Comparison of ENCODE assay signal across 1 cellular context in the genomic region with DNA sequence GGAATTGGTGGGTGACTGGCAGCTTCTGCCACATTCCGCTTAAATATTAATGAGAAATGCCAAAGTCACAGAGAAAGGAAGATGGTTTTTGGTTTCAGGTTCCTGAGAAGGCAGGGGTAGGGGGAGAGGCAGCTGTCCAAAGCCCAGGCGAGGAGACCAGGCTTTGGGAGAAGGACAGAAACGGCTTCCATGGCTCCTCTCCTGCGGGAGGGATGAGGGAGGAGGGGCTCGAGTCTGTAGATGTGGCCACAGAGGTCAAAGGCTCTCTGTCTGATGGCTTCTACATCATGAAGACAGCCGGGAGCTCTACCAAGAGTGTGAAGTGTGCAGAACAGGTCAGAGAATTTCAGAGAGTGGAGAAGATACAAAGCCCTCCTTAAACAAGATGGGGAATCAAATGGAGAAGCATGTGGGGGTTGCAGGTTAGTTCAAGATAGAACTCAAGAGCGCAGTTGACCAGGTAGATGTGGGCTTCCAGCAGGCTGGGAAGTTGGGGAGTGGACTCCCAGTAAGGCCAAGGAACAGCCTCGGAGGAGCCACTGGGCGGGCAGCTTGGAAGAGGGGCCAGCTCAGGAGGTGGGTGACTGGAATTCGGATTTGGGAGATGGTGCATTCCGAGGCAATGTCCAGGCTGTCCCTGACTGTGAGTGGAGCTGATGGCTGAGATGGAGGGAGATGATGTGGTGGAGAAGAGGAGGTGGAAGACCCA.
TF ChIP-seq lines count a peak whose summit lies in the region.

No MANE protein-coding gene starts in this region.

TF ChIP-seq in K562, 482 proteins besides CTCF, POLR2A, EP300 and RAD21 (continued from another document):
- TF ChIP-seq, protein P1, sequence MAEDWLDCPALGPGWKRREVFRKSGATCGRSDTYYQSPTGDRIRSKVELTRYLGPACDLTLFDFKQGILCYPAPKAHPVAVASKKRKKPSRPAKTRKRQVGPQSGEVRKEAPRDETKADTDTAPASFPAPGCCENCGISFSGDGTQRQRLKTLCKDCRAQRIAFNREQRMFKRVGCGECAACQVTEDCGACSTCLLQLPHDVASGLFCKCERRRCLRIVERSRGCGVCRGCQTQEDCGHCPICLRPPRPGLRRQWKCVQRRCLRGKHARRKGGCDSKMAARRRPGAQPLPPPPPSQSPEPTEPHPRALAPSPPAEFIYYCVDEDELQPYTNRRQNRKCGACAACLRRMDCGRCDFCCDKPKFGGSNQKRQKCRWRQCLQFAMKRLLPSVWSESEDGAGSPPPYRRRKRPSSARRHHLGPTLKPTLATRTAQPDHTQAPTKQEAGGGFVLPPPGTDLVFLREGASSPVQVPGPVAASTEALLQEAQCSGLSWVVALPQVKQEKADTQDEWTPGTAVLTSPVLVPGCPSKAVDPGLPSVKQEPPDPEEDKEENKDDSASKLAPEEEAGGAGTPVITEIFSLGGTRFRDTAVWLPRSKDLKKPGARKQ (CRISPR knock-in tag; IDR thresholded peaks at IDR 0.05): no peak
- TF ChIP-seq RUNX1 (IDR thresholded peaks at IDR 0.05; ENCODE audit: low read depth) (no peak), SIN3B (IDR thresholded peaks at IDR 0.05; ENCODE audit: low read depth) (no peak)
